In the genomic region with DNA sequence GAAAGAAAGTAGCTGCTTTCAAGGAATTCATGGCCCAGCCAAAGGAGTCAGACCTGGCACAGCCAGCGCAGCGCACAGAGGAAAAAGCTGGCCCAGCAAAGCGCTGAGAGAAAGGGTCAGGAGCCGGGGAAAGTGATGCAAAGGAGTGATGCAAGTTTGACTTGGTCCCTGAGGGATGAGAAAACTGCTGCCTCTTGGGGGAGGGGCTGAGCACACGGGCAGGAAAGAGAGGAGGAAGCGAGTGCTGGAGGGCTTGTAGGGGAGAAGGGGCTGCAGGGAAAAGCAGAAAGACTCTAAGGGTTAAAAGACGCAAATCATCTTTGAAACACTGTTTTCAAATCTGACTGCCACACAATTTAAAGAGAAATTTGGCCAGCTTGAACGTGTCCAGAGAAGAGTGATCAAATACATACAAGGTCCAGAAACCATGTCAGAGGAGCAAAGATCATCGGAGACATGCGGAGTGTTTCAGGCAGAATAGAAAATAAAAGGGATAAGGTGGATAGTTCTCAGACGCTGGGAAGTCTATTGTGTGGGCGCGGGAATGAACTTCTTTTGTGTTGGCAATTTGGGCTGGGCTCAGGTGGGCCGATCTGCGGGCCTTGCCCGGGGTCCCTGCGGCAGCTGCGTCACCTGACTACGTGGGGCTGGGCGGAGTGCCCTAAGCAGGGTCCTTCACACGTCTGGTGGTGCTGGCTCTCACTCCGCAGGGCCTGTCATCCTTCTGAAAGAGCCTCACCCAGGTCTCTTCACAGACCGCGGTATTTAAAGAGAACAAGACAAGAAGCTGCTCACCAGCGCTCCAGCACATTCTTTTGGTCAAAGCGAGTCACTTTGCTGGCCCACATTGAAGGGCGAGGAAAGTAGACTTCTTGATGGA, we compare ENCODE assay signal across 9 cellular contexts. TPM values are rescaled to one million over a fixed set of nuclear protein-coding genes. Genes with fewer than 3 reads are reported as not detected.
DNase-seq lines count a peak whose midpoint lies in the region; ATAC-seq and TF ChIP-seq lines count a peak whose summit lies in the region.
"Had no signal": no experiment of that assay in that cellular context is flagged by ENCODE, and none has a peak within 500 bp of the region (broad histone marks: within the 10 kb centered on the region; RNA-seq: fewer than 3 reads in every experiment).

No MANE protein-coding gene starts in this region.

- H3K4me1 Mint-ChIP-seq in osteocyte (ENCODE audit: unreplicated experiment): peaks cover 17% of the 10 kb centered on the region

- ATAC-seq in heart right ventricle (peak; percentile 73 to 96 (median 86)), HG02763 (IDR thresholded peaks at IDR 0.05; ENCODE audit: unreplicated experiment) (no peak), HG03135 (IDR thresholded peaks at IDR 0.05; ENCODE audit: unreplicated experiment) (no peak), GM21423 (IDR thresholded peaks at IDR 0.05; ENCODE audit: unreplicated experiment) (no peak), HG03439 (IDR thresholded peaks at IDR 0.05; ENCODE audit: unreplicated experiment) (no peak)
- ATAC-seq: stimulated activated naive B cell treated with anti-CD40 and anti-IgM and Interleukin-4, amounts not matched to agents 10 μg/mL and 1 μg/mL and 100 μg/mL, for 72 hours had no signal

- no peak overlapping the region for H3K27ac Mint-ChIP-seq in osteocyte (ENCODE audit: unreplicated experiment)
- H3K27ac Mint-ChIP-seq: stimulated activated naive B cell treated with anti-CD40 and anti-IgM and Interleukin-4, amounts not matched to agents 10 μg/mL and 1 μg/mL and 100 μg/mL, for 72 hours had no signal

- WGBS in heart right ventricle, 2 donors: 29 to 37% methylated on average over 27 of the region's 27 CpGs

- intact Hi-C loops in heart right ventricle (cut with DNase I): no loop called here

- H3K27ac ChIP-seq in heart right ventricle: peak overlapping the region in 6 of 10 donors; percentile 25 to 77 (median 48)

- H3K4me3 Mint-ChIP-seq in osteocyte (ENCODE audit: unreplicated experiment): peak overlapping the region; percentile 15

- H3K4me3 ChIP-seq in heart right ventricle: peak overlapping the region in 9 of 10 donors; percentile 2 to 46 (median 41)

- no peaks in the 10 kb centered on the region for H3K9me3 Mint-ChIP-seq in osteocyte (ENCODE audit: unreplicated experiment)
- H3K9me3 Mint-ChIP-seq: stimulated activated naive B cell treated with anti-CD40 and anti-IgM and Interleukin-4, amounts not matched to agents 10 μg/mL and 1 μg/mL and 100 μg/mL, for 72 hours had no signal

- H3K27me3 ChIP-seq in heart right ventricle: no peaks in the 10 kb centered on the region

- peaks cover 2% of the 10 kb centered on the region for H3K27me3 Mint-ChIP-seq in osteocyte (ENCODE audit: unreplicated experiment)
- H3K27me3 Mint-ChIP-seq: stimulated activated naive B cell treated with anti-CD40 and anti-IgM and Interleukin-4, amounts not matched to agents 10 μg/mL and 1 μg/mL and 100 μg/mL, for 72 hours had no signal

- H3K36me3 ChIP-seq in heart right ventricle: peaks cover 0 to 29% (median 0%) of the 10 kb centered on the region in 9 donors

- peaks cover 0 to 18% (median 13%) of the 10 kb centered on the region in 9 donors for H3K4me1 ChIP-seq in heart right ventricle

- peaks cover 7% of the 10 kb centered on the region for H3K36me3 Mint-ChIP-seq in osteocyte (ENCODE audit: unreplicated experiment)

- H3K9me3 ChIP-seq in heart right ventricle: no peaks in the 10 kb centered on the region

- DNase-seq in DMS153 (lab: John Stamatoyannopoulos, UW) (peak; percentile 12), SK-N-DZ (ENCODE audit: low spot score) (peak; percentile 12), heart right ventricle (peak; percentile 44 to 46), osteocyte (ENCODE audit: extremely low spot score, unreplicated experiment) (no peak)
- DNase-seq: stimulated activated naive B cell treated with anti-CD40 and anti-IgM and Interleukin-4, amounts not matched to agents 10 μg/mL and 1 μg/mL and 100 μg/mL, for 72 hours had no signal

- TF ChIP-seq CTCF in heart right ventricle (IDR thresholded peaks at IDR 0.05) (no peak), osteocyte (IDR thresholded peaks at IDR 0.05) (no peak)

RNA-seq across cellular contexts. Expression of gene N4BP2L1, which starts 18.1 kb away (rescaled TPM):
- 28.1 and 32.6 TPM in 2 replicates for polyA plus RNA-seq in SK-N-DZ (2014; cell fraction: cytosol; rRNA removed)
- 21.0 and 29.5 TPM in 2 replicates for polyA plus RNA-seq in SK-N-DZ (2014; cell fraction: nucleus; rRNA removed)
- total RNA-seq in heart right ventricle: 10 to 100 TPM in 1 of 10 donors, 1 to 10 TPM in 9; 2.5 to 10.6 (median 4.0) TPM
- 10 to 100 TPM in 1 of 2 donors, 1 to 10 TPM in 1; 3.2 to 14.9 TPM for polyA plus RNA-seq in heart right ventricle
- 9.8 and 10.2 TPM in 2 replicates for total RNA-seq in osteocyte

Comparison
In these comparisons a context has a peak if more than half of its experiments do, and no peak if none do; other contexts are left out.
1. ATAC-seq: peak in heart right ventricle (8 of 8); none in HG02763 (single experiment), HG03135 (single experiment), GM21423 (single experiment) and HG03439 (single experiment).